In genomic region chr5:74560245-74560644, GRCh38 we compare ENCODE assay signal across 22 cellular contexts.
DNase-seq lines count a peak whose midpoint lies in the region; ATAC-seq, FAIRE-seq and TF ChIP-seq lines count a peak whose summit lies in the region.
"Had no signal": no experiment of that assay in that cellular context is flagged by ENCODE, and none has a peak within 500 bp of the region (broad histone marks: within the 10 kb centered on the region; RNA-seq: fewer than 3 reads in every experiment).

No MANE protein-coding gene starts in this region.

- H3K27me3 Mint-ChIP-seq in activated CD4-positive, alpha-beta T cell treated with anti-CD3 and anti-CD28 coated beads for 36 hours: peaks cover 3% of the 10 kb centered on the region

- no peaks in the 10 kb centered on the region for H3K79me1 ChIP-seq in neuronal stem cell (ENCODE audit: low read depth, low read length)

- in situ Hi-C loops in GM13977 (cut with MboI; ENCODE audit: low pct_unique_long_range_greater_than_20kb, low sequenced_read_pairs, unreplicated experiment): no loop called here
- in situ Hi-C loops in GM12878 (cut with MboI): no loop called here

- H2BK5ac ChIP-seq in neuronal stem cell (ENCODE audit: low read length): no peak overlapping the region

- no peak overlapping the region for H3K27ac ChIP-seq in GM12878 (ENCODE audit: control insufficient read depth, insufficient read depth)
- H3K27ac ChIP-seq in neuronal stem cell (replicated peaks; ENCODE audit: low read length): no peak overlapping the region
- H3K27ac ChIP-seq in smooth muscle cell (ENCODE audit: low read depth): no peak overlapping the region
- no peak overlapping the region for H3K27ac ChIP-seq in uterus

- no peaks in the 10 kb centered on the region for H3K9me3 Mint-ChIP-seq in activated CD4-positive, alpha-beta T cell treated with anti-CD3 and anti-CD28 coated beads for 36 hours (ENCODE audit: low read depth)
- H3K9me3 Mint-ChIP-seq: GM23338, IgD-negative memory B cell had no signal

- H3K27me3 ChIP-seq in GM12878 (replicated peaks in 1 of 2; ENCODE audit: control insufficient read depth in 2 of 2, insufficient read depth in 2 of 2, low read length in 1 of 2) (no peaks in the 10 kb centered on the region), neuronal stem cell (ENCODE audit: control insufficient read depth in 3 of 3, insufficient read depth in 3 of 3, low read depth in 1 of 3, low read length in 3 of 3) (no peaks in the 10 kb centered on the region), smooth muscle cell (ENCODE audit: low read depth) (no peaks in the 10 kb centered on the region), uterus (no peaks in the 10 kb centered on the region)
- H3K27me3 ChIP-seq: BE2C had no signal

- TF ChIP-seq RAD21 in GM12878 (IDR thresholded peaks at IDR 0.05; ENCODE audit: insufficient read depth, low read depth, low read length): peak; percentile 12; the same call in 1 of the 2 replicates

- no peak overlapping the region for H3K4me3 Mint-ChIP-seq in activated CD4-positive, alpha-beta T cell treated with anti-CD3 and anti-CD28 coated beads for 36 hours
- H3K4me3 Mint-ChIP-seq: CD4-positive, CD25-positive, alpha-beta regulatory T cell; GM23338; IgD-negative memory B cell had no signal

- H3K4me1 ChIP-seq in GM12878 (ENCODE audit: control insufficient read depth, insufficient read depth, low read length) (peaks cover 12% of the 10 kb centered on the region; the same call in 1 of the 2 replicates), neuronal stem cell (ENCODE audit: control insufficient read depth in 2 of 2, insufficient read depth in 1 of 2, low read depth in 1 of 2, low read length in 2 of 2) (peaks cover 16% of the 10 kb centered on the region in 2 donors), smooth muscle cell (ENCODE audit: low read depth) (peaks cover 22% of the 10 kb centered on the region), uterus (no peaks in the 10 kb centered on the region)
- H3K4me1 ChIP-seq: Caco-2 had no signal

- no TSS peak for BruUV-seq in GM12878 (replicated peaks; lab: Mats Ljungman, UMichigan)

- H4K91ac ChIP-seq in neuronal stem cell (ENCODE audit: low read depth, low read length, poor library complexity): no peak overlapping the region

- H3K9me3 ChIP-seq in GM12878 (replicated peaks; ENCODE audit: control insufficient read depth, insufficient read depth, low read length): no peaks in the 10 kb centered on the region
- H3K9me3 ChIP-seq in neuronal stem cell (replicated peaks in 1 of 2; ENCODE audit: control insufficient read depth in 2 of 2, insufficient read depth in 1 of 2, low read depth in 1 of 2, low read length in 2 of 2): no peaks in the 10 kb centered on the region
- H3K9me3 ChIP-seq in smooth muscle cell (replicated peaks; ENCODE audit: low read depth): no peaks in the 10 kb centered on the region
- H3K9me3 ChIP-seq in uterus: no peaks in the 10 kb centered on the region
- H3K9me3 ChIP-seq: BE2C, Caco-2 had no signal

- H3K9ac ChIP-seq in GM12878 (ENCODE audit: control insufficient read depth, insufficient read depth, low read length) (no peak overlapping the region), neuronal stem cell (ENCODE audit: low read depth, low read length, poor library complexity) (no peak overlapping the region), smooth muscle cell (ENCODE audit: low read depth) (no peak overlapping the region)

- no peak overlapping the region for H3K14ac ChIP-seq in neuronal stem cell (ENCODE audit: low read length)

- SMC1A ChIA-PET in GM12878 (lab: Charles Lee; ENCODE audit: uncharacterized antibody, unreplicated experiment): interaction anchor here (0.6 kb wide), 1 partner anchor 14 kb away, joined by 3 read pairs; no protein-coding TSS in a partner anchor

- H3F3A ChIP-seq in smooth muscle cell (ENCODE audit: low read depth): no peaks in the 10 kb centered on the region

- H3K4me2 ChIP-seq in GM12878 (ENCODE audit: control insufficient read depth, insufficient read depth) (peak overlapping the region; percentile 12; the same call in 1 of the 2 replicates), neuronal stem cell (ENCODE audit: insufficient read depth, low read length, poor library complexity, severe bottlenecking) (no peak overlapping the region), smooth muscle cell (no peak overlapping the region)
- H3K4me2 ChIP-seq: GM23338 had no signal

- H4K8ac ChIP-seq in neuronal stem cell (ENCODE audit: low read depth, low read length): no peak overlapping the region

- H3K23ac ChIP-seq in neuronal stem cell (ENCODE audit: low read depth, low read length, poor library complexity): no peak overlapping the region

- RAD21 ChIA-PET in GM12878 (lab: Charles Lee; ENCODE audit: unreplicated experiment): no interaction called here

- DNase-seq in GM13977 (ENCODE audit: low spot score): peak; percentile 14
- peak; percentile 13 for DNase-seq in GM12878 (ENCODE audit: low read depth, low spot score)
- DNase-seq in neuronal stem cell (ENCODE audit: low spot score): no peak
- no peak for DNase-seq in NCI-H82 treated with DMSO at 0.1 percent for 48 hours (lab: John Stamatoyannopoulos, UW; ENCODE audit: unreplicated experiment)
- no peak for DNase-seq in activated CD4-positive, alpha-beta T cell treated with anti-CD3 and anti-CD28 coated beads for 36 hours
- no peak for DNase-seq in smooth muscle cell (lab: John Stamatoyannopoulos, UW; ENCODE audit: unreplicated experiment)
- DNase-seq in uterus: no peak
- DNase-seq: ACHN; BE2C; C1 segment of cervical spinal cord; Caco-2; CD4-positive, CD25-positive, alpha-beta regulatory T cell; HCEC 1CT; KBM-7 had no signal

- H3K18ac ChIP-seq in neuronal stem cell (ENCODE audit: low read length): no peak overlapping the region

- no peaks in the 10 kb centered on the region for H3K36me3 ChIP-seq in GM12878 (ENCODE audit: control insufficient read depth in 2 of 2, insufficient read depth in 2 of 2, low read length in 1 of 2)
- H3K36me3 ChIP-seq in neuronal stem cell (replicated peaks in 1 of 2; ENCODE audit: control insufficient read depth in 2 of 2, insufficient read depth in 2 of 2, low read length in 2 of 2): no peaks in the 10 kb centered on the region
- no peaks in the 10 kb centered on the region for H3K36me3 ChIP-seq in smooth muscle cell (ENCODE audit: low read depth)
- no peaks in the 10 kb centered on the region for H3K36me3 ChIP-seq in uterus
- H3K36me3 ChIP-seq: BE2C had no signal

- TF ChIP-seq EP300 in GM12878 (IDR thresholded peaks at IDR 0.05; ENCODE audit: borderline replicate concordance in 1 of 2, control insufficient read depth in 1 of 2, low read depth in 2 of 2, low read length in 2 of 2): no peak

- ATAC-seq in GM12878: peak; percentile 41
- no peak for ATAC-seq in activated CD4-positive, alpha-beta T cell treated with anti-CD3 and anti-CD28 coated beads for 36 hours
- ATAC-seq: GM23338, HepG2 had no signal

- no peak overlapping the region for H3K4me3 ChIP-seq in GM12878
- no peak overlapping the region for H3K4me3 ChIP-seq in neuronal stem cell (ENCODE audit: low read length in 2 of 2)
- H3K4me3 ChIP-seq in smooth muscle cell: no peak overlapping the region
- H3K4me3 ChIP-seq in uterus: no peak overlapping the region
- H3K4me3 ChIP-seq: GM23338 had no signal

- no peak overlapping the region for H3K27ac Mint-ChIP-seq in activated CD4-positive, alpha-beta T cell treated with anti-CD3 and anti-CD28 coated beads for 36 hours
- H3K27ac Mint-ChIP-seq: CD4-positive, CD25-positive, alpha-beta regulatory T cell; GM23338; IgD-negative memory B cell had no signal

- TF ChIP-seq POLR2A in GM12878 (IDR thresholded peaks at IDR 0.05; ENCODE audit: low read depth, low read length) (no peak), uterus (IDR thresholded peaks at IDR 0.05) (no peak)

- intact Hi-C loops in GM12878 (cut with micrococcal nuclease; ENCODE audit: unreplicated experiment) (no loop called here), uterus (cut with DNase I; ENCODE audit: low total_unique reads) (no loop called here)
- intact Hi-C loops in activated CD4-positive, alpha-beta T cell treated with anti-CD3 and anti-CD28 coated beads for 36 hours (cut with DNase I, micrococcal nuclease): no loop called here

- no peak overlapping the region for H2BK120ac ChIP-seq in neuronal stem cell (ENCODE audit: low read depth, low read length)

- H2AFZ ChIP-seq in GM12878 (ENCODE audit: control insufficient read depth, low read depth, low read length) (peak overlapping the region; percentile 1; the same call in 1 of the 2 replicates), neuronal stem cell (ENCODE audit: low read length) (no peak overlapping the region), smooth muscle cell (ENCODE audit: low read depth) (no peak overlapping the region)
- H2AFZ ChIP-seq: GM23338 had no signal

- no peak overlapping the region for H3K4ac ChIP-seq in neuronal stem cell (ENCODE audit: low read length)

- TF ChIP-seq CTCF in GM13977 (IDR thresholded peaks at IDR 0.05; ENCODE audit: extremely low read depth, insufficient read depth, missing control alignments) (no peak), GM12878 (IDR thresholded peaks at IDR 0.05 in 2 of 3, conservative IDR thresholded peaks at IDR 0.05 in 1 of 3; ENCODE audit: control insufficient read depth in 2 of 3, extremely low read depth in 1 of 3, insufficient read depth in 1 of 3, low read depth in 3 of 3, low read length in 3 of 3) (no peak), smooth muscle cell (IDR thresholded peaks at IDR 0.05; ENCODE audit: borderline replicate concordance, insufficient read depth, poor library complexity, severe bottlenecking) (no peak), uterus (IDR thresholded peaks at IDR 0.05) (no peak)

- H3K36me3 Mint-ChIP-seq in activated CD4-positive, alpha-beta T cell treated with anti-CD3 and anti-CD28 coated beads for 36 hours (ENCODE audit: low read depth): no peaks in the 10 kb centered on the region
- H3K36me3 Mint-ChIP-seq: CD4-positive, CD25-positive, alpha-beta regulatory T cell; IgD-negative memory B cell had no signal

- H2AK5ac ChIP-seq in neuronal stem cell (ENCODE audit: low read depth, low read length): peak overlapping the region; percentile 34

- no peaks in the 10 kb centered on the region for H3K4me1 Mint-ChIP-seq in activated CD4-positive, alpha-beta T cell treated with anti-CD3 and anti-CD28 coated beads for 36 hours
- H3K4me1 Mint-ChIP-seq: CD4-positive, CD25-positive, alpha-beta regulatory T cell had no signal

- H3K79me2 ChIP-seq in GM12878 (ENCODE audit: control insufficient read depth, insufficient read depth, low read length): no peaks in the 10 kb centered on the region
- H3K79me2 ChIP-seq in smooth muscle cell (ENCODE audit: low read depth): no peaks in the 10 kb centered on the region

- no peak for FAIRE-seq in GM12878 (lab: Jason Lieb, UNC)
- FAIRE-seq: A204.1, D721Med, G401.6, GM18507, H54, HepG2 had no signal

- no peaks in the 10 kb centered on the region for H4K20me1 ChIP-seq in GM12878 (ENCODE audit: control insufficient read depth, insufficient read depth)
- H4K20me1 ChIP-seq in smooth muscle cell (ENCODE audit: low read depth): no peaks in the 10 kb centered on the region

- H2BK12ac ChIP-seq in neuronal stem cell (ENCODE audit: low read length): no peak overlapping the region

- POLR2A ChIA-PET in GM12878 (lab: Charles Lee): no interaction called here
- POLR2A ChIA-PET in activated CD4-positive, alpha-beta T cell treated with anti-CD3 and anti-CD28 coated beads for 36 hours (lab: Charles Lee): no interaction called here

- no peak overlapping the region for H2BK15ac ChIP-seq in neuronal stem cell (ENCODE audit: low read length)

- CTCF ChIA-PET in GM12878 (lab: Yijun Ruan, JAX): no interaction called here
- CTCF ChIA-PET in activated CD4-positive, alpha-beta T cell treated with anti-CD3 and anti-CD28 coated beads for 36 hours (lab: Charles Lee): no interaction called here

Comparison
In these comparisons a context has a peak if more than half of its experiments do, and no peak if none do; other contexts are left out.
1. DNase-seq: peak in GM13977 (single experiment) and GM12878 (single experiment); none in neuronal stem cell (single experiment), NCI-H82 treated with DMSO at 0.1 percent for 48 hours (single experiment), activated CD4-positive, alpha-beta T cell treated with anti-CD3 and anti-CD28 coated beads for 36 hours (single experiment), smooth muscle cell (single experiment) and uterus (0 of 2).